Comparison of ENCODE assay signal across 29 cellular contexts in the genomic region with DNA sequence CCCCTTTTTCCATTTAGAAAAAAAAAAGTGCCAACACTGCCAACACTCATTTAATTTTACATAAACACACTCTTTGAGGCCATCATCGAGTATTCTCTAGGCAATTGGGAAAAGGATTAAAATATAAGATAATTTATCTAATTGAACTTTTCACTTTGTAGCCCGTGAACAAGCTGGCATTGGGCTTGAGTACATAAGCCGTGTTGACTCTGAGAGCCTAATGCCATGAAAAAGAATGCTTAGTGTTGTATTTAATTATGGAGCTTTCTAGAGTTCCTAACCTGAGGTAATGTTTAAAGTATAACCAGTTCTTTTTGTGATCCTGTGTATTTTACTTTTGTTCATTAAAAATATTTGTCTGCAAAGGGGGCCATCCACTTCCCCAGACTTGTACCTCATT.
"Had no signal": no experiment of that assay in that cellular context is flagged by ENCODE, and none has a peak within 500 bp of the region (broad histone marks: within the 10 kb centered on the region; RNA-seq: fewer than 3 reads in every experiment).

No MANE protein-coding gene starts in this region.

- H3K36me3 ChIP-seq: adrenal gland, esophagus squamous epithelium, heart right ventricle, neutrophil, right lobe of liver, uterus had no signal

- H3K9me3 ChIP-seq: adrenal gland, body of pancreas, esophagus squamous epithelium, heart right ventricle, neutrophil, right lobe of liver, uterus had no signal

- H3K4me3 ChIP-seq: adrenal gland, body of pancreas, esophagus squamous epithelium, heart right ventricle, right lobe of liver, uterus had no signal

- DNase-seq: activated CD4-positive, alpha-beta T cell treated with anti-CD3 and anti-CD28 coated beads for 48 hours; activated CD4-positive, alpha-beta T cell treated with anti-CD3 and anti-CD28 coated beads, Interleukin-2, amount 50 U/mL, for 48 hours; activated CD8-positive, alpha-beta memory T cell treated with anti-CD3 and anti-CD28 coated beads for 24 hours; activated effector memory CD4-positive, alpha-beta T cell treated with anti-CD3 and anti-CD28 coated beads, Interleukin-2, amount 50 U/mL, for 16 hours; activated naive CD4-positive, alpha-beta T cell treated with anti-CD3 and anti-CD28 coated beads for 36 hours; activated naive CD8-positive, alpha-beta T cell treated with anti-CD3 and anti-CD28 coated beads for 36 hours; activated T-cell treated with anti-CD3 and anti-CD28 coated beads, Interleukin-2, amount 50 U/mL, for 1 hour; adrenal gland; aorta; body of pancreas; dermis blood vessel endothelial cell; effector CD4-positive, alpha-beta T cell; esophagus squamous epithelium; foreskin melanocyte; heart right ventricle; left ventricle myocardium superior; mammary epithelial cell; naive B cell; nephron progenitor cell; right lobe of liver; stimulated activated CD4-positive, alpha-beta T cell treated with anti-CD3 and anti-CD28 coated beads, Interleukin-4, amount 100 ng/mL, for 4 hours; stimulated activated CD8-positive, alpha-beta memory T cell treated with anti-CD3 and anti-CD28 coated beads, Interleukin-4, amount 100 ng/mL, for 48 hours; stimulated activated naive CD8-positive, alpha-beta T cell treated with anti-CD3 and anti-CD28 coated beads, Interleukin-15, amount 100 ng/mL, for 72 hours; substantia nigra; T-helper 9 cell; uterus had no signal

- H3K4me1 ChIP-seq: adrenal gland, esophagus squamous epithelium, right lobe of liver, uterus had no signal

- ATAC-seq: activated CD4-positive, CD25-positive, alpha-beta regulatory T cell treated with anti-CD3 and anti-CD28 coated beads, Interleukin-2, amount 50 U/mL, for 24 hours; body of pancreas; heart right ventricle; left ventricle myocardium superior; stimulated activated memory B cell treated with anti-CD40 and anti-IgM and Interleukin-4, amounts not matched to agents 10 μg/mL and 1 μg/mL and 100 μg/mL, for 72 hours; stimulated activated naive CD8-positive, alpha-beta T cell treated with anti-CD3 and anti-CD28 coated beads, Interleukin-15, amount 100 ng/mL, for 72 hours had no signal
